20 cellular contexts compared by ENCODE assay signal in the genomic region with DNA sequence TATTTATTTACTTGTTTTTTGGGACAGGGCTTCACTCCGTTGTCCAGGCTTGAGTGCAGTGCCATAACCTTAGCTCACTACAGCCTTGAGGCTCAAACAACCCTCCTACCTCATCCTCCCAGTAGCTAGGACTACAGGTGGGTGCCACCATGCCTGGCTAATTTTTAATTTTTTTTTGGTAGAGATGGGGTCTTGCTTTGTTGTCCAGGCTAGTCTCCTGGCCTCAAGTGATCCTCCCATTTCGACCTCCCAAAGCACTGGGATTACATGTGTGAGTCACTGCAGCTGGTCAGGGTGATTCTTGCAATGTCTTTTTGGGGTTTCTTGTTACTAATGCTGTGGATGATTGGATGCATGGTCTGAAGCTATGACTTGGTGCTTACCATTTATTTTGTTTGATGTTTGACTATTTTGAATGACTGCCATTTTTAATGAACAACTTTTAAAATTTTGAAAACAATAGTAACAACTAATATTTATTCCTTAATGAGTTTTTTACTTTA. TPM values are rescaled to one million over a fixed set of nuclear protein-coding genes. Genes with fewer than 3 reads are reported as not detected.
DNase-seq lines count a peak whose midpoint lies in the region; ATAC-seq, FAIRE-seq and TF ChIP-seq lines count a peak whose summit lies in the region.
"Had no signal": no experiment of that assay in that cellular context is flagged by ENCODE, and none has a peak within 500 bp of the region (broad histone marks: within the 10 kb centered on the region; RNA-seq: fewer than 3 reads in every experiment).

No MANE protein-coding gene starts in this region.

- FAIRE-seq in GM18507 (lab: Jason Lieb, UNC) = peak; percentile 62
- FAIRE-seq: G401.6 had no signal

- TF ChIP-seq CTCF in fibroblast of mammary gland (conservative IDR thresholded peaks at IDR 0.05; ENCODE audit: control insufficient read depth, insufficient read depth, low read depth, low read length) = no peak

- no peak for ATAC-seq in HG02981 (IDR thresholded peaks at IDR 0.05; ENCODE audit: unreplicated experiment)
- ATAC-seq: GM23338, SK-N-SH treated with all-trans-retinoic acid at 6 μM for 48 hours had no signal

- DNase-seq in GM18507 (ENCODE audit: extremely low spot score, insufficient read length, low read depth) (no peak), M059J (ENCODE audit: low read depth) (peak; percentile 12), RKO (ENCODE audit: low spot score) (peak; percentile 62), fibroblast of mammary gland (ENCODE audit: low read depth) (peak; percentile 26), SKM-1 (lab: John Stamatoyannopoulos, UW; ENCODE audit: unreplicated experiment) (no peak)
- DNase-seq in activated effector memory CD4-positive, alpha-beta T cell treated with anti-CD3 and anti-CD28 coated beads, Interleukin-2, amount 50 U/mL, for 16 hours = no peak
- DNase-seq: Calu3; CD8-positive, alpha-beta memory T cell; DMS153; NCI-H1092; NCI-H1436 treated with DMSO at 0.1 percent for 48 hours; NCI-H1930; NCI-H510A; PC-9; T-helper 1 cell had no signal

- H3K4me3 ChIP-seq in fibroblast of mammary gland (ENCODE audit: control insufficient read depth, low read depth, low read length) = no peak overlapping the region
- H3K4me3 ChIP-seq: GM23338, HAP-1, PC-9 had no signal

RNA-seq across cellular contexts. Expression of gene CERS6, which starts 6.5 kb away (rescaled TPM):
- 13.9 and 22.8 TPM in 2 replicates for total RNA-seq in M059J (2014; rRNA removed; shearing (Covaris generic))

Comparison
In these comparisons a context has a peak if more than half of its experiments do, and no peak if none do; other contexts are left out.
1. DNase-seq: peak in M059J (single experiment), RKO (single experiment) and fibroblast of mammary gland (single experiment); none in GM18507 (single experiment), activated effector memory CD4-positive, alpha-beta T cell treated with anti-CD3 and anti-CD28 coated beads, Interleukin-2, amount 50 U/mL, for 16 hours (single experiment) and SKM-1 (single experiment).